8 cellular contexts compared by ENCODE assay signal in genomic region chr14:80996049-80996901, GRCh38. TPM values are rescaled to one million over a fixed set of nuclear protein-coding genes. Genes with fewer than 3 reads are reported as not detected.
DNase-seq lines count a peak whose midpoint lies in the region; ATAC-seq and FAIRE-seq lines count a peak whose summit lies in the region.

No MANE protein-coding gene starts in this region.

- CTCF ChIA-PET in activated CD4-positive, alpha-beta T cell treated with anti-CD3 and anti-CD28 coated beads for 36 hours (lab: Charles Lee), result interaction anchor here (0.6 to 3.2 kb wide), 27 partner anchors 9 to 794 kb away, joined by 3 to 47 read pairs (median 3); partner anchors contain the start of gene CEP128

- FAIRE-seq in islet of Langerhans (lab: Jason Lieb, UNC), result peak; percentile 94

- in situ Hi-C loops in KBM-7 (cut with MboI; ENCODE audit: low pct_unique_long_range_greater_than_20kb, low sequenced_read_pairs), result loop anchor here (25.0 kb wide), 1 partner anchor 166 kb away; no protein-coding TSS in a partner anchor
- in situ Hi-C loops in T47D (cut with HindIII; ENCODE audit: low pct_unique_long_range_greater_than_20kb, low sequenced_read_pairs), result no loop called here

- H3K27ac Mint-ChIP-seq in activated CD4-positive, alpha-beta T cell treated with anti-CD3 and anti-CD28 coated beads for 36 hours, result no peak overlapping the region
- no peak overlapping the region for H3K27ac Mint-ChIP-seq in stimulated activated naive B cell treated with anti-CD40 and anti-IgM and Interleukin-4, amounts not matched to agents 10 μg/mL and 1 μg/mL and 100 μg/mL, for 72 hours

- intact Hi-C loops in activated CD4-positive, alpha-beta T cell treated with anti-CD3 and anti-CD28 coated beads for 36 hours (cut with DNase I, micrococcal nuclease), result loop anchor here (1.0 to 5.0 kb wide), 6 partner anchors 67 to 466 kb away; no protein-coding TSS in a partner anchor

- H3K27me3 Mint-ChIP-seq in activated CD4-positive, alpha-beta T cell treated with anti-CD3 and anti-CD28 coated beads for 36 hours, result peaks cover 12% of the 10 kb centered on the region
- H3K27me3 Mint-ChIP-seq in stimulated activated naive B cell treated with anti-CD40 and anti-IgM and Interleukin-4, amounts not matched to agents 10 μg/mL and 1 μg/mL and 100 μg/mL, for 72 hours, result peaks cover 19 to 36% of the 10 kb centered on the region in 2 donors

- no peaks in the 10 kb centered on the region for H3K36me3 Mint-ChIP-seq in activated CD4-positive, alpha-beta T cell treated with anti-CD3 and anti-CD28 coated beads for 36 hours (ENCODE audit: low read depth)
- H3K36me3 Mint-ChIP-seq in stimulated activated naive B cell treated with anti-CD40 and anti-IgM and Interleukin-4, amounts not matched to agents 10 μg/mL and 1 μg/mL and 100 μg/mL, for 72 hours, result no peaks in the 10 kb centered on the region

- H3K4me1 Mint-ChIP-seq in activated CD4-positive, alpha-beta T cell treated with anti-CD3 and anti-CD28 coated beads for 36 hours, result peaks cover 5% of the 10 kb centered on the region
- peaks cover 0 to 6% of the 10 kb centered on the region in 2 donors for H3K4me1 Mint-ChIP-seq in stimulated activated naive B cell treated with anti-CD40 and anti-IgM and Interleukin-4, amounts not matched to agents 10 μg/mL and 1 μg/mL and 100 μg/mL, for 72 hours

- DNase-seq in activated CD4-positive, alpha-beta T cell treated with anti-CD3 and anti-CD28 coated beads for 36 hours, result peak; percentile 35
- no peak for DNase-seq in activated CD4-positive, alpha-beta T cell treated with anti-CD3 and anti-CD28 coated beads, Interleukin-2, amount 50 U/mL, for 4 hours
- DNase-seq in KBM-7 (peak; percentile 62), OCI-M1 (lab: John Stamatoyannopoulos, UW) (peak; percentile 84), T47D (ENCODE audit: low read depth in 1 of 2, low spot score in 1 of 2) (peak; percentile 67 to 85)
- no peak for DNase-seq in stimulated activated naive B cell treated with anti-CD40 and anti-IgM and Interleukin-4, amounts not matched to agents 10 μg/mL and 1 μg/mL and 100 μg/mL, for 72 hours

- POLR2A ChIA-PET in activated CD4-positive, alpha-beta T cell treated with anti-CD3 and anti-CD28 coated beads for 36 hours (lab: Charles Lee), result interaction anchor here (0.5 to 0.8 kb wide), 3 partner anchors 36 to 225 kb away, joined by 3 read pairs; no protein-coding TSS in a partner anchor

- H3K4me3 Mint-ChIP-seq in activated CD4-positive, alpha-beta T cell treated with anti-CD3 and anti-CD28 coated beads for 36 hours, result no peak overlapping the region
- no peak overlapping the region for H3K4me3 Mint-ChIP-seq in stimulated activated naive B cell treated with anti-CD40 and anti-IgM and Interleukin-4, amounts not matched to agents 10 μg/mL and 1 μg/mL and 100 μg/mL, for 72 hours

- ATAC-seq in activated CD4-positive, alpha-beta T cell treated with anti-CD3 and anti-CD28 coated beads for 36 hours, result peak; percentile 98
- peak; percentile 65 for ATAC-seq in GM21526 (IDR thresholded peaks at IDR 0.05; ENCODE audit: low FRiP score, unreplicated experiment)
- ATAC-seq in stimulated activated naive B cell treated with anti-CD40 and anti-IgM and Interleukin-4, amounts not matched to agents 10 μg/mL and 1 μg/mL and 100 μg/mL, for 72 hours (replicated peaks), result peak; percentile 82 to 91

- no peaks in the 10 kb centered on the region for H3K9me3 Mint-ChIP-seq in activated CD4-positive, alpha-beta T cell treated with anti-CD3 and anti-CD28 coated beads for 36 hours (ENCODE audit: low read depth)
- H3K9me3 Mint-ChIP-seq in stimulated activated naive B cell treated with anti-CD40 and anti-IgM and Interleukin-4, amounts not matched to agents 10 μg/mL and 1 μg/mL and 100 μg/mL, for 72 hours, result no peaks in the 10 kb centered on the region

RNA-seq across cellular contexts. Expression of gene TSHR, which starts 40.9 kb away (rescaled TPM):
- total RNA-seq in activated CD4-positive, alpha-beta T cell treated with anti-CD3 and anti-CD28 coated beads for 36 hours, result not detected

RNA-seq across cellular contexts. Expression of gene CEP128, which starts 54.7 kb away (rescaled TPM):
- 10 to 100 TPM; 18.6 to 21.6 TPM for total RNA-seq in activated CD4-positive, alpha-beta T cell treated with anti-CD3 and anti-CD28 coated beads for 36 hours

Comparison
In these comparisons a context has a peak if more than half of its experiments do, and no peak if none do; other contexts are left out.
1. DNase-seq: peak in activated CD4-positive, alpha-beta T cell treated with anti-CD3 and anti-CD28 coated beads for 36 hours (single experiment), KBM-7 (single experiment), OCI-M1 (single experiment) and T47D (2 of 2); none in activated CD4-positive, alpha-beta T cell treated with anti-CD3 and anti-CD28 coated beads, Interleukin-2, amount 50 U/mL, for 4 hours (0 of 2) and stimulated activated naive B cell treated with anti-CD40 and anti-IgM and Interleukin-4, amounts not matched to agents 10 μg/mL and 1 μg/mL and 100 μg/mL, for 72 hours (single experiment).
2. Peak in every context shown above with its lines, with median percentiles within 50 percentile points of each other: ATAC-seq.